ENCODE assay signal across 19 cellular contexts in genomic region chr1:229141701-229142377, GRCh38.
A peak's percentile ranks its signal among the peaks of the same experiment; 100 is the strongest.
DNase-seq lines count a peak whose midpoint lies in the region; ATAC-seq, FAIRE-seq and TF ChIP-seq lines count a peak whose summit lies in the region.
"Had no signal": no experiment of that assay in that cellular context is flagged by ENCODE, and none has a peak within 500 bp of the region (broad histone marks: within the 10 kb centered on the region; RNA-seq: fewer than 3 reads in every experiment).

No MANE protein-coding gene starts in this region.

- no peak for TF ChIP-seq POLR2A in GM12892 (IDR thresholded peaks at IDR 0.05; ENCODE audit: low read depth, low read length)

- no peaks in the 10 kb centered on the region for H3K27me3 Mint-ChIP-seq in Caco-2 (ENCODE audit: insufficient read depth, unreplicated experiment)
- H3K27me3 Mint-ChIP-seq in dendritic cell treated with granulocyte-macrophage colony-stimulating factor and Interleukin-4, amounts not matched to agents 40 ng/mL and 50 ng/mL, for 4 days, result peaks cover 11% of the 10 kb centered on the region
- H3K27me3 Mint-ChIP-seq in activated naive CD4-positive, alpha-beta T cell treated with anti-CD3 and anti-CD28 coated beads, Interleukin-2, amount 10 ng/mL, durations not matched to agents 7 days and 5 days, result peaks cover 7% of the 10 kb centered on the region
- H3K27me3 Mint-ChIP-seq: CD4-positive, CD25-positive, alpha-beta regulatory T cell had no signal

- POLR2A ChIA-PET in Caco-2 (lab: Charles Lee), result interaction anchor here (0.6 kb wide), 1 partner anchor 36 kb away, joined by 3 read pairs; no protein-coding TSS in a partner anchor

- no peaks in the 10 kb centered on the region for H4K20me1 ChIP-seq in Loucy (ENCODE audit: insufficient read depth, low read length, poor library complexity, severe bottlenecking)

- no peaks in the 10 kb centered on the region for H3K27me3 ChIP-seq in Caco-2 (replicated peaks; ENCODE audit: control insufficient read depth, insufficient read depth, low read length)
- H3K27me3 ChIP-seq in Loucy (ENCODE audit: insufficient read depth, low read length, poor library complexity, severe bottlenecking), result no peaks in the 10 kb centered on the region
- H3K27me3 ChIP-seq: BE2C had no signal

- H3K27ac Mint-ChIP-seq in Caco-2 (ENCODE audit: unreplicated experiment), result peak overlapping the region; percentile 65
- H3K27ac Mint-ChIP-seq in dendritic cell treated with granulocyte-macrophage colony-stimulating factor and Interleukin-4, amounts not matched to agents 40 ng/mL and 50 ng/mL, for 4 days, result peak overlapping the region; percentile 12
- H3K27ac Mint-ChIP-seq in activated naive CD4-positive, alpha-beta T cell treated with anti-CD3 and anti-CD28 coated beads, Interleukin-2, amount 10 ng/mL, durations not matched to agents 7 days and 5 days, result no peak overlapping the region
- H3K27ac Mint-ChIP-seq: CD8-positive, alpha-beta memory T cell had no signal

- DNase-seq in Caco-2 (no peak), GM12892 (ENCODE audit: insufficient read length) (no peak), NCI-H1436 (lab: John Stamatoyannopoulos, UW) (no peak)
- no peak for DNase-seq in activated T-cell treated with anti-CD3 and anti-CD28 coated beads, Interleukin-2, amount 50 U/mL, for 48 hours
- DNase-seq in activated naive CD4-positive, alpha-beta T cell treated with anti-CD3 and anti-CD28 coated beads, Interleukin-2, amount 10 ng/mL, durations not matched to agents 7 days and 5 days, result no peak
- DNase-seq: BE2C; C1 segment of cervical spinal cord; CD4-positive, CD25-positive, alpha-beta regulatory T cell; CD8-positive, alpha-beta memory T cell; COR-L47; GDM1; GOT3; H7; KG1 had no signal

- no peak overlapping the region for H2AFZ ChIP-seq in Loucy (ENCODE audit: low read length)

- peak overlapping the region; percentile 27 for H3K4me2 ChIP-seq in Loucy (ENCODE audit: low read depth, low read length, poor library complexity, severe bottlenecking)

- no peaks in the 10 kb centered on the region for H3K9me3 ChIP-seq in Caco-2
- H3K9me3 ChIP-seq in Loucy (ENCODE audit: insufficient read depth, low read depth, low read length), result no peaks in the 10 kb centered on the region
- H3K9me3 ChIP-seq: BE2C had no signal

- H3K79me2 ChIP-seq in Loucy (ENCODE audit: insufficient read depth, low read length), result no peaks in the 10 kb centered on the region

- FAIRE-seq in GM12892 (lab: Jason Lieb, UNC), result peak; percentile 5
- FAIRE-seq: D721Med had no signal

- no peak for ATAC-seq in HG02759 (IDR thresholded peaks at IDR 0.05; ENCODE audit: unreplicated experiment)
- ATAC-seq: HCT116 had no signal

- H3K4me3 ChIP-seq in Caco-2 (ENCODE audit: low read depth, low read length) (no peak overlapping the region), Loucy (ENCODE audit: low read length, poor library complexity, severe bottlenecking) (peak overlapping the region; percentile 5)

- H3K4me1 ChIP-seq in Caco-2, result peaks cover 26% of the 10 kb centered on the region
- peaks cover 58% of the 10 kb centered on the region for H3K4me1 ChIP-seq in Loucy (ENCODE audit: insufficient read depth, low read length, poor library complexity, severe bottlenecking)

- peak overlapping the region; percentile 40 for H3K9ac ChIP-seq in Loucy (ENCODE audit: low read depth, low read length, poor library complexity, severe bottlenecking)

- H3K9me2 ChIP-seq in Loucy (replicated peaks; ENCODE audit: low read depth, low read length), result no peaks in the 10 kb centered on the region

- no peaks in the 10 kb centered on the region for H3K9me3 Mint-ChIP-seq in Caco-2 (ENCODE audit: unreplicated experiment)
- H3K9me3 Mint-ChIP-seq in dendritic cell treated with granulocyte-macrophage colony-stimulating factor and Interleukin-4, amounts not matched to agents 40 ng/mL and 50 ng/mL, for 4 days, result no peaks in the 10 kb centered on the region
- H3K9me3 Mint-ChIP-seq in activated naive CD4-positive, alpha-beta T cell treated with anti-CD3 and anti-CD28 coated beads, Interleukin-2, amount 10 ng/mL, durations not matched to agents 7 days and 5 days, result no peaks in the 10 kb centered on the region
- H3K9me3 Mint-ChIP-seq: CD4-positive, CD25-positive, alpha-beta regulatory T cell; CD8-positive, alpha-beta memory T cell had no signal

- H3K36me3 ChIP-seq in Caco-2 (ENCODE audit: control insufficient read depth, insufficient read depth, low read length), result no peaks in the 10 kb centered on the region
- H3K36me3 ChIP-seq in Loucy (ENCODE audit: insufficient read depth, low read length), result no peaks in the 10 kb centered on the region
- H3K36me3 ChIP-seq: BE2C had no signal

- no peaks in the 10 kb centered on the region for H3K36me3 Mint-ChIP-seq in Caco-2 (ENCODE audit: insufficient read depth, unreplicated experiment)
- H3K36me3 Mint-ChIP-seq in dendritic cell treated with granulocyte-macrophage colony-stimulating factor and Interleukin-4, amounts not matched to agents 40 ng/mL and 50 ng/mL, for 4 days (ENCODE audit: low read depth), result no peaks in the 10 kb centered on the region
- H3K36me3 Mint-ChIP-seq in activated naive CD4-positive, alpha-beta T cell treated with anti-CD3 and anti-CD28 coated beads, Interleukin-2, amount 10 ng/mL, durations not matched to agents 7 days and 5 days, result no peaks in the 10 kb centered on the region
- H3K36me3 Mint-ChIP-seq: CD4-positive, CD25-positive, alpha-beta regulatory T cell; CD8-positive, alpha-beta memory T cell had no signal

- CTCF ChIA-PET in Caco-2 (lab: Charles Lee), result no interaction called here
- CTCF ChIA-PET in activated naive CD4-positive, alpha-beta T cell treated with anti-CD3 and anti-CD28 coated beads, Interleukin-2, amount 10 ng/mL, durations not matched to agents 7 days and 5 days (lab: Charles Lee), result no interaction called here

- BruUV-seq in Caco-2 (replicated peaks; lab: Mats Ljungman, UMichigan), result no TSS peak

- no peak for TF ChIP-seq CTCF in Caco-2 (IDR thresholded peaks at IDR 0.05; ENCODE audit: insufficient read depth in 1 of 2, low read depth in 1 of 2, low read length in 1 of 2, severe bottlenecking in 1 of 2, unreplicated experiment in 1 of 2)
- no peak for TF ChIP-seq CTCF in Loucy (conservative IDR thresholded peaks at IDR 0.05; ENCODE audit: low read length)

- intact Hi-C loops in Caco-2 (cut with micrococcal nuclease; ENCODE audit: unreplicated experiment), result no loop called here
- intact Hi-C loops in dendritic cell treated with granulocyte-macrophage colony-stimulating factor and Interleukin-4, amounts not matched to agents 40 ng/mL and 50 ng/mL, for 4 days (cut with micrococcal nuclease), result no loop called here

- 0 out of 2 replicates have a peak, but pooled peaks cover 5% of the 10 kb centered on the region for H3F3A ChIP-seq in Loucy (ENCODE audit: low read depth)

- peaks cover 20% of the 10 kb centered on the region for H3K4me1 Mint-ChIP-seq in Caco-2 (ENCODE audit: low read depth, unreplicated experiment)
- H3K4me1 Mint-ChIP-seq in dendritic cell treated with granulocyte-macrophage colony-stimulating factor and Interleukin-4, amounts not matched to agents 40 ng/mL and 50 ng/mL, for 4 days (ENCODE audit: low read depth), result peaks cover 36% of the 10 kb centered on the region
- peaks cover 31% of the 10 kb centered on the region for H3K4me1 Mint-ChIP-seq in activated naive CD4-positive, alpha-beta T cell treated with anti-CD3 and anti-CD28 coated beads, Interleukin-2, amount 10 ng/mL, durations not matched to agents 7 days and 5 days

- H3K4me3 Mint-ChIP-seq in Caco-2 (ENCODE audit: unreplicated experiment), result no peak overlapping the region
- no peak overlapping the region for H3K4me3 Mint-ChIP-seq in dendritic cell treated with granulocyte-macrophage colony-stimulating factor and Interleukin-4, amounts not matched to agents 40 ng/mL and 50 ng/mL, for 4 days
- H3K4me3 Mint-ChIP-seq in activated naive CD4-positive, alpha-beta T cell treated with anti-CD3 and anti-CD28 coated beads, Interleukin-2, amount 10 ng/mL, durations not matched to agents 7 days and 5 days, result no peak overlapping the region
- H3K4me3 Mint-ChIP-seq: CD4-positive, CD25-positive, alpha-beta regulatory T cell; CD8-positive, alpha-beta memory T cell had no signal
